Comparison of ENCODE assay signal across 1 cellular context in the genomic region with DNA sequence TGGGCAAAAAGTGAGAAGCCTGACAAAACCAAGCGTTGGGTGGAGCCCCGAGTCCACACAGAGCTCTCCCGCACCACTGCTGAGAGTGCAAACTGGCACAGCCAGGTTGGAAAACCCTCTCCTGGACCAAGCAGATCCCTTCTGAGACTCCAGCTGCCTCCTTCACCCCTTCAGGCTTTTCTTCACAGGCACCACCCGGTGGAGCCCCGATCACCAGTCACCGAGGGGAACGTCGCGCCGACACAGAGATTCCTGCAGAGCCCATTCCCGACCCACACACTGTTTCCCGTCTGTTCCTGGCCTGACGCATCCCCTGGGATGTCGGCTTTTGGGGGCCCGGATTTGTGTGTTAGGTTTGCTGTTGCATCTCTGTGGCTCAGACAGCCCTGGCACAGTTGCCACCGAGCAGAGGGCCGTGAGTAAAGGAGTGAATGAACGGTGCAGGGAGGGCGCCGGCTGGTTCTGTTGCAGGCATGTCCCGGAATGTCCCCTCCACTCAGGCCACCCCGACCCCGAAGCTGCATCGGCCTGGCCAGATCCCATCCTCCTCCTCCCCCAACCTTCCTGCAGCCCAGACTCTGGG.
TF ChIP-seq lines count a peak whose summit lies in the region.

No MANE protein-coding gene starts in this region.

TF ChIP-seq in WTC11, 78 proteins besides CTCF, POLR2A, EP300 and RAD21 (continued from another document):
- TF ChIP-seq, protein P1, sequence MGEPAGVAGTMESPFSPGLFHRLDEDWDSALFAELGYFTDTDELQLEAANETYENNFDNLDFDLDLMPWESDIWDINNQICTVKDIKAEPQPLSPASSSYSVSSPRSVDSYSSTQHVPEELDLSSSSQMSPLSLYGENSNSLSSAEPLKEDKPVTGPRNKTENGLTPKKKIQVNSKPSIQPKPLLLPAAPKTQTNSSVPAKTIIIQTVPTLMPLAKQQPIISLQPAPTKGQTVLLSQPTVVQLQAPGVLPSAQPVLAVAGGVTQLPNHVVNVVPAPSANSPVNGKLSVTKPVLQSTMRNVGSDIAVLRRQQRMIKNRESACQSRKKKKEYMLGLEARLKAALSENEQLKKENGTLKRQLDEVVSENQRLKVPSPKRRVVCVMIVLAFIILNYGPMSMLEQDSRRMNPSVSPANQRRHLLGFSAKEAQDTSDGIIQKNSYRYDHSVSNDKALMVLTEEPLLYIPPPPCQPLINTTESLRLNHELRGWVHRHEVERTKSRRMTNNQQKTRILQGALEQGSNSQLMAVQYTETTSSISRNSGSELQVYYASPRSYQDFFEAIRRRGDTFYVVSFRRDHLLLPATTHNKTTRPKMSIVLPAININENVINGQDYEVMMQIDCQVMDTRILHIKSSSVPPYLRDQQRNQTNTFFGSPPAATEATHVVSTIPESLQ (CRISPR knock-in tag; IDR thresholded peaks at IDR 0.05) = no peak
- TF ChIP-seq, protein P2, sequence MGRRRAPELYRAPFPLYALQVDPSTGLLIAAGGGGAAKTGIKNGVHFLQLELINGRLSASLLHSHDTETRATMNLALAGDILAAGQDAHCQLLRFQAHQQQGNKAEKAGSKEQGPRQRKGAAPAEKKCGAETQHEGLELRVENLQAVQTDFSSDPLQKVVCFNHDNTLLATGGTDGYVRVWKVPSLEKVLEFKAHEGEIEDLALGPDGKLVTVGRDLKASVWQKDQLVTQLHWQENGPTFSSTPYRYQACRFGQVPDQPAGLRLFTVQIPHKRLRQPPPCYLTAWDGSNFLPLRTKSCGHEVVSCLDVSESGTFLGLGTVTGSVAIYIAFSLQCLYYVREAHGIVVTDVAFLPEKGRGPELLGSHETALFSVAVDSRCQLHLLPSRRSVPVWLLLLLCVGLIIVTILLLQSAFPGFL (CRISPR knock-in tag; IDR thresholded peaks at IDR 0.05; ENCODE audit: borderline replicate concordance) = no peak
- no peak for TF ChIP-seq CREM (CRISPR knock-in tag; IDR thresholded peaks at IDR 0.05)
- TF ChIP-seq, protein P3, sequence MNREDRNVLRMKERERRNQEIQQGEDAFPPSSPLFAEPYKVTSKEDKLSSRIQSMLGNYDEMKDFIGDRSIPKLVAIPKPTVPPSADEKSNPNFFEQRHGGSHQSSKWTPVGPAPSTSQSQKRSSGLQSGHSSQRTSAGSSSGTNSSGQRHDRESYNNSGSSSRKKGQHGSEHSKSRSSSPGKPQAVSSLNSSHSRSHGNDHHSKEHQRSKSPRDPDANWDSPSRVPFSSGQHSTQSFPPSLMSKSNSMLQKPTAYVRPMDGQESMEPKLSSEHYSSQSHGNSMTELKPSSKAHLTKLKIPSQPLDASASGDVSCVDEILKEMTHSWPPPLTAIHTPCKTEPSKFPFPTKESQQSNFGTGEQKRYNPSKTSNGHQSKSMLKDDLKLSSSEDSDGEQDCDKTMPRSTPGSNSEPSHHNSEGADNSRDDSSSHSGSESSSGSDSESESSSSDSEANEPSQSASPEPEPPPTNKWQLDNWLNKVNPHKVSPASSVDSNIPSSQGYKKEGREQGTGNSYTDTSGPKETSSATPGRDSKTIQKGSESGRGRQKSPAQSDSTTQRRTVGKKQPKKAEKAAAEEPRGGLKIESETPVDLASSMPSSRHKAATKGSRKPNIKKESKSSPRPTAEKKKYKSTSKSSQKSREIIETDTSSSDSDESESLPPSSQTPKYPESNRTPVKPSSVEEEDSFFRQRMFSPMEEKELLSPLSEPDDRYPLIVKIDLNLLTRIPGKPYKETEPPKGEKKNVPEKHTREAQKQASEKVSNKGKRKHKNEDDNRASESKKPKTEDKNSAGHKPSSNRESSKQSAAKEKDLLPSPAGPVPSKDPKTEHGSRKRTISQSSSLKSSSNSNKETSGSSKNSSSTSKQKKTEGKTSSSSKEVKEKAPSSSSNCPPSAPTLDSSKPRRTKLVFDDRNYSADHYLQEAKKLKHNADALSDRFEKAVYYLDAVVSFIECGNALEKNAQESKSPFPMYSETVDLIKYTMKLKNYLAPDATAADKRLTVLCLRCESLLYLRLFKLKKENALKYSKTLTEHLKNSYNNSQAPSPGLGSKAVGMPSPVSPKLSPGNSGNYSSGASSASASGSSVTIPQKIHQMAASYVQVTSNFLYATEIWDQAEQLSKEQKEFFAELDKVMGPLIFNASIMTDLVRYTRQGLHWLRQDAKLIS (CRISPR knock-in tag; IDR thresholded peaks at IDR 0.05; ENCODE audit: borderline replicate concordance) = no peak
- TF ChIP-seq, protein P4, sequence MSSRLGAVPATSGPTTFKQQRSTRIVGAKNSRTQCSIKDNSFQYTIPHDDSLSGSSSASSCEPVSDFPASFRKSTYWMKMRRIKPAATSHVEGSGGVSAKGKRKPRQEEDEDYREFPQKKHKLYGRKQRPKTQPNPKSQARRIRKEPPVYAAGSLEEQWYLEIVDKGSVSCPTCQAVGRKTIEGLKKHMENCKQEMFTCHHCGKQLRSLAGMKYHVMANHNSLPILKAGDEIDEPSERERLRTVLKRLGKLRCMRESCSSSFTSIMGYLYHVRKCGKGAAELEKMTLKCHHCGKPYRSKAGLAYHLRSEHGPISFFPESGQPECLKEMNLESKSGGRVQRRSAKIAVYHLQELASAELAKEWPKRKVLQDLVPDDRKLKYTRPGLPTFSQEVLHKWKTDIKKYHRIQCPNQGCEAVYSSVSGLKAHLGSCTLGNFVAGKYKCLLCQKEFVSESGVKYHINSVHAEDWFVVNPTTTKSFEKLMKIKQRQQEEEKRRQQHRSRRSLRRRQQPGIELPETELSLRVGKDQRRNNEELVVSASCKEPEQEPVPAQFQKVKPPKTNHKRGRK (CRISPR knock-in tag; IDR thresholded peaks at IDR 0.05; ENCODE audit: borderline replicate concordance) = no peak
- TF ChIP-seq ZNF317 (CRISPR knock-in tag; IDR thresholded peaks at IDR 0.05; ENCODE audit: borderline replicate concordance, low read depth) = no peak
- no peak for TF ChIP-seq JAZF1 (CRISPR knock-in tag; IDR thresholded peaks at IDR 0.05)
